ENCODE assay signal across 9 cellular contexts in the genomic region with DNA sequence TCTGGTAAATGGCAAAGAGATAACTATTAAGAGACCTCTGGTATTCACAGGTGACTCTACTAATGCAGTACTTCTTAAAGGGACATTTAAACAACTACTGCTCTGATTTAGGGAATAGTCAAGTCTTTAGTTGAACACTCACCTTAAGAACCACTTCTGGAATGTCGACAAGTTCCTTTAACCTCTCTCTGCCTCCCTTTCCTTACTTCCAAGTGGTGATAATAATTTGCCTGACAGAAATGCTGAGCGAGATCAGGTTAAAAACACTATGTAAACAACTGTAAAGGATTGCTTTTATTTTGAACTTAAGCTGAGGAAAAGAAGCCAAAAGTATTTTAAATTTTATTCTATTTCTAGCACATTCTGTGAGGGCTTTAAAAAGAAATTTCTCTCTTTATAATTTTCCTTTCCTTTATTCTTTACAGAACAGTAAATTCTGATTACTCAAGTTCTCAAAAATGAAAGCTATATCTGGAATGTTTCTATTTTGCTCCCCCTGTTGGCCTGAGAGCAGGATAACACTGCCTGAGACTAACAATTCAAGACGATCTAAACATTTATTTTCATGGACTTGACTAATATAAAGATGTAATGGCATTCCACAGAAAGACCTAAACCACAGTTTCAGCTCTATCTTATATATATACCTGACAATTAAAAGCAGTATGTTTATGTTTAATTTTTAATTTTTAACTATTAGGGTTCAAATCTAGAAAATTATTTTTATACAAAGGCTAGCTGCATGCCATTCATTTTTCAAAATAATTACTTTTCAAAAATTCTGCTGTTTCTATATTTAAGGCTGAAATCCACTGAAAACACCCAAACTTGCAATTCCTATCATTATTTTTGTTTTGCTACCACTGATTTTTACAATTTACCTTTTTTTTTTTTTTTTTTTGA. TPM values are rescaled to one million over a fixed set of nuclear protein-coding genes. Genes with fewer than 3 reads are reported as not detected.
DNase-seq lines count a peak whose midpoint lies in the region; ATAC-seq and TF ChIP-seq lines count a peak whose summit lies in the region.
"Had no signal": no experiment of that assay in that cellular context is flagged by ENCODE, and none has a peak within 500 bp of the region (broad histone marks: within the 10 kb centered on the region; RNA-seq: fewer than 3 reads in every experiment).

No MANE protein-coding gene starts in this region.

- POLR2A ChIA-PET in RWPE1 (lab: Yijun Ruan, JAX; ENCODE audit: low non-redundant PET): no interaction called here

- no peaks in the 10 kb centered on the region for H3K4me1 ChIP-seq in MM.1S (ENCODE audit: low read length)

- peaks cover 1% of the 10 kb centered on the region for H3K27me3 Mint-ChIP-seq in endothelial cell (ENCODE audit: unreplicated experiment)
- H3K27me3 Mint-ChIP-seq: activated naive CD8-positive, alpha-beta T cell had no signal

- no peaks in the 10 kb centered on the region for H3K79me2 ChIP-seq in MM.1S (ENCODE audit: low read length)

- H3K4me3 Mint-ChIP-seq in endothelial cell (ENCODE audit: unreplicated experiment): no peak overlapping the region
- H3K4me3 Mint-ChIP-seq: activated naive CD8-positive, alpha-beta T cell had no signal

- no peaks in the 10 kb centered on the region for H3F3A ChIP-seq in MM.1S (ENCODE audit: insufficient read depth, low read length)

- H4K20me1 ChIP-seq in MM.1S (ENCODE audit: insufficient read depth, low read length): no peaks in the 10 kb centered on the region

- no peaks in the 10 kb centered on the region for H3K9me3 ChIP-seq in MM.1S (replicated peaks; ENCODE audit: insufficient read depth, low read length)

- DNase-seq in activated CD4-positive, CD25-positive, alpha-beta regulatory T cell (lab: John Stamatoyannopoulos, UW): no peak
- DNase-seq in MM.1S (peak; percentile 47), RWPE1 (ENCODE audit: low spot score) (peak; percentile 46), endothelial cell (ENCODE audit: low spot score) (no peak), myocyte (ENCODE audit: low read depth) (peak; percentile 82)

- peaks cover 18% of the 10 kb centered on the region for H3K36me3 Mint-ChIP-seq in endothelial cell (ENCODE audit: low read depth, unreplicated experiment)

- H3K4me1 Mint-ChIP-seq in endothelial cell (ENCODE audit: unreplicated experiment): no peaks in the 10 kb centered on the region

- H3K9ac ChIP-seq in MM.1S (ENCODE audit: low read length): no peak overlapping the region

- no peaks in the 10 kb centered on the region for H3K9me3 Mint-ChIP-seq in endothelial cell (ENCODE audit: unreplicated experiment)

- H3K4me2 ChIP-seq in MM.1S (ENCODE audit: low read depth, low read length): no peak overlapping the region

- no peak overlapping the region for H3K4me3 ChIP-seq in MM.1S (ENCODE audit: low read length)

- ATAC-seq in activated CD4-positive, CD25-positive, alpha-beta regulatory T cell treated with anti-CD3 and anti-CD28 coated beads, Interleukin-2, amount 50 U/mL, for 24 hours: peak; percentile 49 to 51
- no peak for ATAC-seq in GM19467 (IDR thresholded peaks at IDR 0.05; ENCODE audit: unreplicated experiment)
- ATAC-seq in GM21576 (IDR thresholded peaks at IDR 0.05; ENCODE audit: unreplicated experiment): no peak

- peak; percentile 57 for TF ChIP-seq CTCF in MM.1S (IDR thresholded peaks at IDR 0.05; ENCODE audit: low read length)
- peak; percentile 84 for TF ChIP-seq CTCF in RWPE1 (conservative IDR thresholded peaks at IDR 0.05; ENCODE audit: low read depth)
- peak; percentile 72 for TF ChIP-seq CTCF in endothelial cell (IDR thresholded peaks at IDR 0.05; ENCODE audit: unreplicated experiment)

- H3K27me3 ChIP-seq in MM.1S (replicated peaks; ENCODE audit: insufficient read depth, low read length): no peaks in the 10 kb centered on the region

- no peak overlapping the region for H2AFZ ChIP-seq in MM.1S (ENCODE audit: low read length)

- peak overlapping the region; percentile 45 for H3K27ac Mint-ChIP-seq in endothelial cell (ENCODE audit: unreplicated experiment)
- H3K27ac Mint-ChIP-seq: activated naive CD8-positive, alpha-beta T cell had no signal

- no peaks in the 10 kb centered on the region for H3K36me3 ChIP-seq in MM.1S (replicated peaks; ENCODE audit: insufficient read depth, low read length)

- H3K27ac ChIP-seq in MM.1S (ENCODE audit: low read length): no peak overlapping the region
- peak overlapping the region; percentile 34 for H3K27ac ChIP-seq in RWPE1

- H3K9me2 ChIP-seq in MM.1S (replicated peaks; ENCODE audit: insufficient read depth, low read length): no peaks in the 10 kb centered on the region

- CTCF ChIA-PET in RWPE1 (lab: Yijun Ruan, JAX): interaction anchor here (0.5 to 1.9 kb wide), 15 partner anchors 10 to 1317 kb away, joined by 3 to 36 read pairs (median 4); a partner anchor contains a TSS

RNA-seq across cellular contexts. Expression of a gene that starts 29.2 kb away (rescaled TPM):
- total RNA-seq in endothelial cell (ENCODE audit: unreplicated experiment): 18.6 TPM
- total RNA-seq in myocyte: 17.1 and 20.3 TPM in 2 replicates
- polyA plus RNA-seq in myocyte (2012): 10.3 TPM

RNA-seq across cellular contexts. Expression of a gene that starts 49.1 kb away (rescaled TPM):
- 57.7 TPM for total RNA-seq in endothelial cell (ENCODE audit: unreplicated experiment)
- total RNA-seq in myocyte: 51.2 and 52.2 TPM in 2 replicates
- 36.1 TPM for polyA plus RNA-seq in myocyte (2012)

RNA-seq across cellular contexts. Expression of a gene that starts 55.2 kb away (rescaled TPM):
- total RNA-seq in endothelial cell (ENCODE audit: unreplicated experiment) (75.2 TPM), myocyte (70.4 and 83.3 TPM in 2 replicates)
- polyA plus RNA-seq in myocyte (2012): 40.3 TPM

RNA-seq across cellular contexts. Expression of a gene that starts 55.5 kb away (rescaled TPM):
- 32.6 TPM for total RNA-seq in endothelial cell (ENCODE audit: unreplicated experiment)
- total RNA-seq in myocyte: 5.4 and 6.6 TPM in 2 replicates
- polyA plus RNA-seq in myocyte (2012): 2.5 TPM

Comparison
In these comparisons a context has a peak if more than half of its experiments do, and no peak if none do; other contexts are left out.
1. ATAC-seq: peak in activated CD4-positive, CD25-positive, alpha-beta regulatory T cell treated with anti-CD3 and anti-CD28 coated beads, Interleukin-2, amount 50 U/mL, for 24 hours (2 of 2); none in GM19467 (single experiment) and GM21576 (single experiment).
2. DNase-seq: peak in MM.1S (single experiment), RWPE1 (single experiment) and myocyte (single experiment); none in activated CD4-positive, CD25-positive, alpha-beta regulatory T cell (0 of 4) and endothelial cell (single experiment).
3. Peak in every context shown above with its lines, with median percentiles within 50 percentile points of each other: CTCF ChIP-seq.